Comparison of ENCODE assay signal across 12 cellular contexts in genomic region chr2:150495993-150496627, GRCh38. TPM values are rescaled to one million over a fixed set of nuclear protein-coding genes. Genes with fewer than 3 reads are reported as not detected.
DNase-seq lines count a peak whose midpoint lies in the region; ATAC-seq and TF ChIP-seq lines count a peak whose summit lies in the region.
"Had no signal": no experiment of that assay in that cellular context is flagged by ENCODE, and none has a peak within 500 bp of the region (broad histone marks: within the 10 kb centered on the region; RNA-seq: fewer than 3 reads in every experiment).

No MANE protein-coding gene starts in this region.

- H2BK5ac ChIP-seq in H9 (ENCODE audit: insufficient read length, low read length): no peak overlapping the region

- H2AFZ ChIP-seq in mammary epithelial cell (ENCODE audit: low read depth, low read length) (peak overlapping the region; percentile 57), H9 (ENCODE audit: low read length) (no peak overlapping the region)

- peak; percentile 99 for DNase-seq in BJ (ENCODE audit: low read depth)
- peak; percentile 94 for DNase-seq in NCI-H226
- DNase-seq in mammary epithelial cell: peak; percentile 92
- DNase-seq in lung (ENCODE audit: low spot score): no peak
- no peak for DNase-seq in middle frontal gyrus (ENCODE audit: extremely low spot score, low spot score)
- no peak for DNase-seq in NCI-H82 (lab: John Stamatoyannopoulos, UW)
- DNase-seq in H9: no peak
- DNase-seq: body of pancreas; CD4-positive, CD25-positive, alpha-beta regulatory T cell; left lung; NCI-H2107 had no signal

- ATAC-seq in lung (ENCODE audit: insufficient read depth, low FRiP score) (peak; percentile 27), HG02870 (IDR thresholded peaks at IDR 0.05; ENCODE audit: unreplicated experiment) (no peak)
- ATAC-seq: body of pancreas, left lung had no signal

- no peak overlapping the region for H2BK15ac ChIP-seq in H9 (ENCODE audit: low read depth, low read length)

- in situ Hi-C loops in mammary epithelial cell (cut with MboI; ENCODE audit: low sequenced_read_pairs in 2 of 2): loop anchor here (25.0 kb wide), 3 partner anchors 116 to 566 kb away; no protein-coding TSS in a partner anchor

- TSS peak; percentile 91 for BruUV-seq in mammary epithelial cell (replicated peaks; lab: Mats Ljungman, UMichigan)

- H3K9ac ChIP-seq in mammary epithelial cell (ENCODE audit: insufficient read depth, low read length): peak overlapping the region; percentile 63
- H3K9ac ChIP-seq in H9 (ENCODE audit: extremely low read depth, insufficient read length, low read length): no peak overlapping the region

- dilution Hi-C loops in mammary epithelial cell (cut with HindIII; ENCODE audit: low sequenced_read_pairs): no loop called here

- no peaks in the 10 kb centered on the region for H3K27me3 Mint-ChIP-seq in H9 (ENCODE audit: low read depth)

- TF ChIP-seq CTCF in BJ (IDR thresholded peaks at IDR 0.05; ENCODE audit: insufficient read depth, low read depth, low read length): no peak
- no peak for TF ChIP-seq CTCF in mammary epithelial cell (conservative IDR thresholded peaks at IDR 0.05 in 1 of 2, IDR thresholded peaks at IDR 0.05 in 1 of 2; ENCODE audit: extremely low read depth in 1 of 2, insufficient read depth in 1 of 2, low read depth in 1 of 2, low read length in 2 of 2)
- TF ChIP-seq CTCF in lung (IDR thresholded peaks at IDR 0.05; ENCODE audit: control extremely low read depth, extremely low read depth): no peak
- TF ChIP-seq CTCF in H9 (conservative IDR thresholded peaks at IDR 0.05): no peak

- H4K20me1 ChIP-seq in mammary epithelial cell (ENCODE audit: insufficient read depth, low read length): no peaks in the 10 kb centered on the region
- H4K20me1 ChIP-seq in H9 (ENCODE audit: control insufficient read depth, insufficient read depth, insufficient read length): no peaks in the 10 kb centered on the region

- no peak overlapping the region for H3K18ac ChIP-seq in H9 (ENCODE audit: insufficient read length, low read depth, low read length)

- no peak overlapping the region for H2BK20ac ChIP-seq in H9 (ENCODE audit: low read depth, low read length, poor library complexity, severe bottlenecking)

- H3K4me1 ChIP-seq in mammary epithelial cell (ENCODE audit: insufficient read depth, low read length) (peaks cover 13% of the 10 kb centered on the region), lung (ENCODE audit: control insufficient read depth in 2 of 2, insufficient read depth in 2 of 2, low read length in 2 of 2) (peaks cover 0 to 4% of the 10 kb centered on the region in 2 donors), H9 (ENCODE audit: insufficient read depth, low read length) (no peaks in the 10 kb centered on the region)
- H3K4me1 ChIP-seq: body of pancreas, left lung had no signal

- H3K4me3 Mint-ChIP-seq in H9: no peak overlapping the region
- H3K4me3 Mint-ChIP-seq: CD4-positive, CD25-positive, alpha-beta regulatory T cell had no signal

- H3K36me3 ChIP-seq in BJ (ENCODE audit: control insufficient read depth, insufficient read depth, low read length): no peaks in the 10 kb centered on the region
- no peaks in the 10 kb centered on the region for H3K36me3 ChIP-seq in mammary epithelial cell (ENCODE audit: insufficient read depth, low read length)
- H3K36me3 ChIP-seq in lung (ENCODE audit: control insufficient read depth in 2 of 2, insufficient read depth in 2 of 2, low read length in 2 of 2): no peaks in the 10 kb centered on the region
- H3K36me3 ChIP-seq: left lung had no signal

- no peak overlapping the region for H3K56ac ChIP-seq in H9 (ENCODE audit: insufficient read length, low read depth, low read length)

- CTCF ChIA-PET in BJ (lab: Yijun Ruan, JAX) (interaction anchor here (0.6 to 1.1 kb wide), 4 partner anchors 19 to 72 kb away, joined by 3 to 4 read pairs (median 4); no protein-coding TSS in a partner anchor), mammary epithelial cell (lab: Charles Lee; ENCODE audit: low non-redundant PET) (interaction anchor here (0.5 kb wide), 1 partner anchor 568 kb away, joined by 3 read pairs; no protein-coding TSS in a partner anchor)

- intact Hi-C loops in mammary epithelial cell (cut with micrococcal nuclease): loop anchor here (1.0 kb wide), 2 partner anchors 17 to 31 kb away; no protein-coding TSS in a partner anchor

- no peaks in the 10 kb centered on the region for H3K27me3 ChIP-seq in BJ (ENCODE audit: control insufficient read depth, insufficient read depth, low read length)
- no peaks in the 10 kb centered on the region for H3K27me3 ChIP-seq in mammary epithelial cell (ENCODE audit: insufficient read depth, low read length)
- no peaks in the 10 kb centered on the region for H3K27me3 ChIP-seq in lung (ENCODE audit: control insufficient read depth, insufficient read depth)
- no peaks in the 10 kb centered on the region for H3K27me3 ChIP-seq in H9 (ENCODE audit: insufficient read depth, low read length)
- H3K27me3 ChIP-seq: body of pancreas, left lung had no signal

- H3K23ac ChIP-seq in H9 (ENCODE audit: insufficient read length, low read depth, low read length): no peak overlapping the region

- peak overlapping the region; percentile 85 for H3K27ac ChIP-seq in mammary epithelial cell (ENCODE audit: insufficient read depth, low read depth, low read length)
- H3K27ac ChIP-seq in lung (ENCODE audit: low read depth in 1 of 2, low read length in 1 of 2): no peak overlapping the region
- no peak overlapping the region for H3K27ac ChIP-seq in H9 (ENCODE audit: insufficient read length, low read depth, low read length)
- H3K27ac ChIP-seq: body of pancreas, left lung had no signal

- WGBS in mammary epithelial cell (ENCODE audit: low coverage, missing lambda C conversion rate): 33% methylated on average over 7 of the region's 7 CpGs
- WGBS in lung, 2 donors: 62 to 75% methylated on average over 7 of the region's 7 CpGs
- no CpG with 5 or more reads among the region's 7 CpGs for WGBS in H9 (ENCODE audit: extremely low coverage, insufficient read length, low lambda C conversion rate)

- H3K79me1 ChIP-seq in H9 (ENCODE audit: insufficient read depth, low read depth, low read length, poor library complexity, severe bottlenecking): no peaks in the 10 kb centered on the region

- H3K36me3 Mint-ChIP-seq in H9 (ENCODE audit: insufficient read depth in 1 of 3, low read depth in 3 of 3): no peaks in the 10 kb centered on the region
- H3K36me3 Mint-ChIP-seq: CD4-positive, CD25-positive, alpha-beta regulatory T cell had no signal

- H4K8ac ChIP-seq in H9 (replicated peaks; ENCODE audit: insufficient read length, low read depth, low read length): no peak overlapping the region

- no peaks in the 10 kb centered on the region for H3K4me1 Mint-ChIP-seq in H9
- H3K4me1 Mint-ChIP-seq: CD4-positive, CD25-positive, alpha-beta regulatory T cell had no signal

- no peaks in the 10 kb centered on the region for H3K23me2 ChIP-seq in H9 (ENCODE audit: insufficient read length, low read depth, low read length, poor library complexity, severe bottlenecking)

- no peaks in the 10 kb centered on the region for H3K9me3 Mint-ChIP-seq in H9
- H3K9me3 Mint-ChIP-seq: CD4-positive, CD25-positive, alpha-beta regulatory T cell had no signal

- no peak overlapping the region for H3K27ac Mint-ChIP-seq in H9
- H3K27ac Mint-ChIP-seq: CD4-positive, CD25-positive, alpha-beta regulatory T cell had no signal

- H3T11ph ChIP-seq in H9 (ENCODE audit: low read length): no peak overlapping the region

- no peak overlapping the region for H2BK120ac ChIP-seq in H9 (ENCODE audit: low read depth, low read length, poor library complexity, severe bottlenecking)

- POLR2A ChIA-PET in BJ (lab: Charles Lee): interaction anchor here (0.8 kb wide), 1 partner anchor 17 kb away, joined by 3 read pairs; no protein-coding TSS in a partner anchor

- H3K9me3 ChIP-seq in mammary epithelial cell (replicated peaks; ENCODE audit: insufficient read depth, low read length) (no peaks in the 10 kb centered on the region), lung (ENCODE audit: control insufficient read depth in 2 of 2, insufficient read depth in 1 of 2, low read length in 1 of 2) (no peaks in the 10 kb centered on the region), H9 (ENCODE audit: control insufficient read depth, low read depth, low read length) (no peaks in the 10 kb centered on the region)
- H3K9me3 ChIP-seq: body of pancreas, left lung had no signal

- H2BK12ac ChIP-seq in H9 (ENCODE audit: insufficient read length, low read depth, low read length): no peak overlapping the region

- H3K14ac ChIP-seq in H9 (ENCODE audit: insufficient read depth, low read length): no peak overlapping the region

- H3K79me2 ChIP-seq in mammary epithelial cell (ENCODE audit: insufficient read depth, low read length) (no peaks in the 10 kb centered on the region), H9 (ENCODE audit: insufficient read depth, low read length) (no peaks in the 10 kb centered on the region)

- H3K4me3 ChIP-seq in BJ (ENCODE audit: low read depth, low read length) (no peak overlapping the region), mammary epithelial cell (replicated peaks in 1 of 3; ENCODE audit: insufficient read depth in 1 of 3, low read depth in 2 of 3, low read length in 3 of 3) (peak overlapping the region in 1 of 3 experiments; percentile 21), lung (no peak overlapping the region)
- H3K4me3 ChIP-seq: body of pancreas, left lung had no signal

- no peak overlapping the region for H4K91ac ChIP-seq in H9 (ENCODE audit: insufficient read length, low read depth, low read length)

- no peak overlapping the region for H4K5ac ChIP-seq in H9 (ENCODE audit: insufficient read length, low read depth, low read length)

- no peak overlapping the region for H2AK5ac ChIP-seq in H9 (ENCODE audit: insufficient read length, low read length)

- no peak overlapping the region for H3K4ac ChIP-seq in H9 (ENCODE audit: low read depth, low read length)

- H3K4me2 ChIP-seq in mammary epithelial cell (ENCODE audit: insufficient read depth, low read depth, low read length) (peak overlapping the region; percentile 28), H9 (ENCODE audit: insufficient read depth, insufficient read length, low read length) (no peak overlapping the region)

RNA-seq across cellular contexts. Expression of gene RND3, which starts 8.6 kb away (rescaled TPM):
- 255 and 497 TPM in 2 replicates for polyA plus RNA-seq in BJ (2011; rRNA removed)
- polyA minus RNA-seq in BJ (2011; rRNA and poly(A)+ RNA removed): 245 and 381 TPM in 2 replicates
- 100 to 1,000 TPM; 146 to 178 TPM for total RNA-seq in mammary epithelial cell
- polyA plus RNA-seq in mammary epithelial cell: 28.6 TPM
- 243 TPM for polyA minus RNA-seq in mammary epithelial cell
- total RNA-seq in lung: 10 to 100 TPM; 42.7 to 43.7 TPM
- polyA plus RNA-seq in lung: 10 to 100 TPM; 23.5 to 24.2 TPM
- total RNA-seq in H9 (2021): 62.6 and 68.3 TPM in 2 replicates
- total RNA-seq: CD4-positive, CD25-positive, alpha-beta regulatory T cell had no signal
- polyA plus RNA-seq: CD4-positive, CD25-positive, alpha-beta regulatory T cell had no signal

Comparison
In these comparisons a context has a peak if more than half of its experiments do, and no peak if none do; other contexts are left out.
1. DNase-seq: peak in BJ (single experiment), NCI-H226 (single experiment) and mammary epithelial cell (single experiment); none in lung (single experiment), middle frontal gyrus (single experiment), NCI-H82 (single experiment) and H9 (single experiment).